Comparison of ENCODE assay signal across 29 cellular contexts in genomic region chr6:110608151-110608550, GRCh38.
"Had no signal": no experiment of that assay in that cellular context is flagged by ENCODE, and none has a peak within 500 bp of the region (broad histone marks: within the 10 kb centered on the region; RNA-seq: fewer than 3 reads in every experiment).

No MANE protein-coding gene starts in this region.

- H3K4me3 ChIP-seq: gastrocnemius medialis, heart left ventricle, lung, mucosa of descending colon, neural progenitor cell, smooth muscle cell, testis, tibial artery, upper lobe of left lung had no signal

- H3K4me2 ChIP-seq: neural progenitor cell, smooth muscle cell had no signal

- FAIRE-seq: colon, urothelium cell line had no signal

- H3K27me3 ChIP-seq: gastrocnemius medialis, heart left ventricle, neural progenitor cell, testis, tibial artery, upper lobe of left lung had no signal

- H3K27ac ChIP-seq: epithelial cell of prostate, gastrocnemius medialis, neural progenitor cell, parathyroid adenoma, testis, tibial artery, upper lobe of left lung had no signal

- H3K79me2 ChIP-seq: parathyroid adenoma had no signal

- H3K9me3 ChIP-seq: gastrocnemius medialis, heart left ventricle, mucosa of descending colon, testis, tibial artery, upper lobe of left lung had no signal

- H3K9ac ChIP-seq: neural progenitor cell, parathyroid adenoma had no signal

- H2AFZ ChIP-seq: neural progenitor cell, parathyroid adenoma had no signal

- DNase-seq: cerebellar nuclear complex; effector CD8-positive, alpha-beta T cell; endodermal cell; foreskin fibroblast; gastrocnemius medialis; heart left ventricle; hippocampal formation; islet precursor cell; kidney glomerular epithelial cell; mucosa of descending colon; naive B cell; stimulated activated CD4-positive, alpha-beta T cell treated with anti-CD3 and anti-CD28 coated beads, Interleukin-12 subunit alpha, Interleukin-12 subunit beta, amount 100 ng/mL, for 4 hours; stimulated activated CD4-positive, alpha-beta T cell treated with anti-CD3 and anti-CD28 coated beads, Interleukin-1b, Interleukin-23, amount 100 ng/mL, for 48 hours; stimulated activated CD4-positive, alpha-beta T cell treated with anti-CD3 and anti-CD28 coated beads, Interleukin-4, amount 100 ng/mL, for 1 hour; stimulated activated CD8-positive, alpha-beta memory T cell treated with anti-CD3 and anti-CD28 coated beads, Interleukin-4, amount 100 ng/mL, for 48 hours; stimulated activated naive CD4-positive, alpha-beta T cell; stimulated activated naive CD8-positive, alpha-beta T cell treated with anti-CD3 and anti-CD28 coated beads, Interleukin-15, amount 100 ng/mL, for 72 hours; testis; tibial artery; upper lobe of left lung had no signal

- H3K4me1 ChIP-seq: gastrocnemius medialis, parathyroid adenoma, testis, upper lobe of left lung had no signal

- ATAC-seq: esophagus mucosa; gastrocnemius medialis; mucosa of descending colon; sciatic nerve; stimulated activated naive CD8-positive, alpha-beta T cell treated with anti-CD3 and anti-CD28 coated beads, Interleukin-15, amount 100 ng/mL, for 72 hours had no signal
